ENCODE assay signal across 9 cellular contexts in genomic region chr6:130027948-130028347, GRCh38. TPM values are rescaled to one million over a fixed set of nuclear protein-coding genes. Genes with fewer than 3 reads are reported as not detected.
DNase-seq lines count a peak whose midpoint lies in the region; ATAC-seq, FAIRE-seq and TF ChIP-seq lines count a peak whose summit lies in the region.
"Had no signal": no experiment of that assay in that cellular context is flagged by ENCODE, and none has a peak within 500 bp of the region (broad histone marks: within the 10 kb centered on the region; RNA-seq: fewer than 3 reads in every experiment).

No MANE protein-coding gene starts in this region.

- H3K4me1 Mint-ChIP-seq in activated CD4-positive, alpha-beta T cell treated with anti-CD3 and anti-CD28 coated beads, Interleukin-2, amount 10 ng/mL, durations not matched to agents 7 days and 5 days = peaks cover 49% of the 10 kb centered on the region

- peak overlapping the region; percentile 26 for H3K4me3 Mint-ChIP-seq in activated CD4-positive, alpha-beta T cell treated with anti-CD3 and anti-CD28 coated beads, Interleukin-2, amount 10 ng/mL, durations not matched to agents 7 days and 5 days

- H3K9me3 Mint-ChIP-seq in activated CD4-positive, alpha-beta T cell treated with anti-CD3 and anti-CD28 coated beads, Interleukin-2, amount 10 ng/mL, durations not matched to agents 7 days and 5 days = no peaks in the 10 kb centered on the region

- intact Hi-C loops in lower lobe of right lung (cut with DNase I) = no loop called here

- peak; percentile 16 for DNase-seq in activated CD4-positive, alpha-beta T cell treated with anti-CD3 and anti-CD28 coated beads, Interleukin-2, amount 10 ng/mL, durations not matched to agents 7 days and 5 days
- no peak for DNase-seq in activated CD4-positive, alpha-beta T cell treated with anti-CD3 and anti-CD28 coated beads for 1 hour
- DNase-seq in small intestine (peak; percentile 26), Peyer's patch (no peak), dedifferentiated amniotic fluid mesenchymal stem cell (ENCODE audit: extremely low spot score) (no peak), lower lobe of right lung (no peak)
- DNase-seq: aorta had no signal

- H3K4me3 ChIP-seq in small intestine (ENCODE audit: low read depth in 1 of 2, low read length in 2 of 2) = no peak overlapping the region
- no peak overlapping the region for H3K4me3 ChIP-seq in Peyer's patch
- no peak overlapping the region for H3K4me3 ChIP-seq in lower lobe of right lung

- POLR2A ChIA-PET in activated CD4-positive, alpha-beta T cell treated with anti-CD3 and anti-CD28 coated beads, Interleukin-2, amount 10 ng/mL, durations not matched to agents 7 days and 5 days (lab: Charles Lee) = no interaction called here

- TF ChIP-seq POLR2A in Peyer's patch (IDR thresholded peaks at IDR 0.05) = no peak

- H3K27ac ChIP-seq in small intestine (ENCODE audit: low read depth in 1 of 2, low read length in 1 of 2) (no peak overlapping the region), Peyer's patch (peak overlapping the region in 1 of 4 donors; percentile 25), lower lobe of right lung (no peak overlapping the region)

- TF ChIP-seq CTCF in Peyer's patch (IDR thresholded peaks at IDR 0.05) (no peak), lower lobe of right lung (IDR thresholded peaks at IDR 0.05) (no peak)

- CTCF ChIA-PET in activated CD4-positive, alpha-beta T cell treated with anti-CD3 and anti-CD28 coated beads, Interleukin-2, amount 10 ng/mL, durations not matched to agents 7 days and 5 days (lab: Charles Lee) = interaction anchor here (0.6 to 1.0 kb wide), 2 partner anchors 10 to 285 kb away, joined by 3 to 6 read pairs; no protein-coding TSS in a partner anchor

- H3K27me3 Mint-ChIP-seq in activated CD4-positive, alpha-beta T cell treated with anti-CD3 and anti-CD28 coated beads, Interleukin-2, amount 10 ng/mL, durations not matched to agents 7 days and 5 days = no peaks in the 10 kb centered on the region

- 43 to 79% (median 63%) methylated on average over 1 of the region's 1 CpG for WGBS in small intestine, 3 donors

- H3K36me3 ChIP-seq in small intestine (ENCODE audit: control insufficient read depth in 2 of 2, insufficient read depth in 2 of 2, low read length in 2 of 2) = no peaks in the 10 kb centered on the region
- no peaks in the 10 kb centered on the region for H3K36me3 ChIP-seq in Peyer's patch
- H3K36me3 ChIP-seq in lower lobe of right lung = no peaks in the 10 kb centered on the region

- ATAC-seq in HG02571 (IDR thresholded peaks at IDR 0.05; ENCODE audit: unreplicated experiment) (peak; percentile 49), HG03575 (IDR thresholded peaks at IDR 0.05; ENCODE audit: extremely low read depth, insufficient number of reproducible peaks, low FRiP score, unreplicated experiment) (peak; percentile 82), lower lobe of right lung (no peak)

- no peaks in the 10 kb centered on the region for H3K4me1 ChIP-seq in small intestine (ENCODE audit: control insufficient read depth in 2 of 2, insufficient read depth in 1 of 2, low read depth in 1 of 2, low read length in 1 of 2)
- no peaks in the 10 kb centered on the region for H3K4me1 ChIP-seq in Peyer's patch
- no peaks in the 10 kb centered on the region for H3K4me1 ChIP-seq in lower lobe of right lung

- H3K27ac Mint-ChIP-seq in activated CD4-positive, alpha-beta T cell treated with anti-CD3 and anti-CD28 coated beads, Interleukin-2, amount 10 ng/mL, durations not matched to agents 7 days and 5 days = peak overlapping the region; percentile 90

- peaks cover 59% of the 10 kb centered on the region for H3K36me3 Mint-ChIP-seq in activated CD4-positive, alpha-beta T cell treated with anti-CD3 and anti-CD28 coated beads, Interleukin-2, amount 10 ng/mL, durations not matched to agents 7 days and 5 days (ENCODE audit: low read depth)

- H3K27me3 ChIP-seq in small intestine (ENCODE audit: control insufficient read depth in 2 of 2, insufficient read depth in 2 of 2, low read length in 2 of 2) (no peaks in the 10 kb centered on the region), Peyer's patch (no peaks in the 10 kb centered on the region), lower lobe of right lung (ENCODE audit: low read depth) (no peaks in the 10 kb centered on the region)

- no peak for FAIRE-seq in small intestine (lab: Jason Lieb, UNC)

- H3K9me3 ChIP-seq in small intestine (ENCODE audit: control insufficient read depth, low read depth) (no peaks in the 10 kb centered on the region), Peyer's patch (no peaks in the 10 kb centered on the region), lower lobe of right lung (no peaks in the 10 kb centered on the region)

RNA-seq across cellular contexts. Expression of gene L3MBTL3, which starts 9.6 kb away (rescaled TPM):
- total RNA-seq in activated CD4-positive, alpha-beta T cell treated with anti-CD3 and anti-CD28 coated beads, Interleukin-2, amount 10 ng/mL, durations not matched to agents 7 days and 5 days = 10 to 100 TPM; 13.5 to 17.1 TPM
- 1 to 10 TPM; 1.3 to 3.0 (median 1.4) TPM for polyA plus RNA-seq in small intestine
- total RNA-seq in Peyer's patch (10 to 100 TPM in 1 of 4 donors, 1 to 10 TPM in 3; 2.8 to 22.3 (median 7.5) TPM), lower lobe of right lung (11.8 TPM)

Comparison
In these comparisons a context has a peak if more than half of its experiments do, and no peak if none do; other contexts are left out.
1. DNase-seq: peak in activated CD4-positive, alpha-beta T cell treated with anti-CD3 and anti-CD28 coated beads, Interleukin-2, amount 10 ng/mL, durations not matched to agents 7 days and 5 days (single experiment) and small intestine (single experiment); none in activated CD4-positive, alpha-beta T cell treated with anti-CD3 and anti-CD28 coated beads for 1 hour (single experiment), Peyer's patch (0 of 3), dedifferentiated amniotic fluid mesenchymal stem cell (single experiment) and lower lobe of right lung (single experiment).
2. ATAC-seq: peak in HG02571 (single experiment) and HG03575 (single experiment); none in lower lobe of right lung (0 of 2).